In genomic region chr3:116247510-116248077, GRCh38 we compare ENCODE assay signal across 24 cellular contexts.
DNase-seq lines count a peak whose midpoint lies in the region; ATAC-seq, FAIRE-seq and TF ChIP-seq lines count a peak whose summit lies in the region.
"Had no signal": no experiment of that assay in that cellular context is flagged by ENCODE, and none has a peak within 500 bp of the region (broad histone marks: within the 10 kb centered on the region; RNA-seq: fewer than 3 reads in every experiment).

No MANE protein-coding gene starts in this region.

- H3K27me3 ChIP-seq in GM12878 (replicated peaks in 1 of 2; ENCODE audit: control insufficient read depth in 2 of 2, insufficient read depth in 2 of 2, low read length in 1 of 2) (no peaks in the 10 kb centered on the region), suprapubic skin (no peaks in the 10 kb centered on the region)
- H3K27me3 ChIP-seq: BE2C had no signal

- TF ChIP-seq POLR2A in GM12878 (IDR thresholded peaks at IDR 0.05; ENCODE audit: low read depth, low read length) (no peak), suprapubic skin (IDR thresholded peaks at IDR 0.05) (no peak)

- no peaks in the 10 kb centered on the region for H3K4me1 ChIP-seq in GM12878 (ENCODE audit: control insufficient read depth, insufficient read depth, low read length)
- no peaks in the 10 kb centered on the region for H3K4me1 ChIP-seq in suprapubic skin
- H3K4me1 ChIP-seq: BE2C had no signal

- H3K27ac ChIP-seq in GM12878 (ENCODE audit: control insufficient read depth, insufficient read depth) (no peak overlapping the region), suprapubic skin (no peak overlapping the region)
- H3K27ac ChIP-seq: GM23248 had no signal

- in situ Hi-C loops in GM12878 (cut with MboI) = no loop called here

- no peak for TF ChIP-seq RAD21 in GM12878 (IDR thresholded peaks at IDR 0.05; ENCODE audit: insufficient read depth, low read depth, low read length)

- H3K79me2 ChIP-seq in GM12878 (ENCODE audit: control insufficient read depth, insufficient read depth, low read length) = no peaks in the 10 kb centered on the region

- TF ChIP-seq EP300 in GM12878 (IDR thresholded peaks at IDR 0.05; ENCODE audit: borderline replicate concordance in 1 of 2, control insufficient read depth in 1 of 2, low read depth in 2 of 2, low read length in 2 of 2) (0 out of 4 replicates have a peak, but pooled peaks of 1 of the 2 experiments have one; percentile 26), suprapubic skin (IDR thresholded peaks at IDR 0.05) (no peak)

- H3K36me3 ChIP-seq in GM12878 (ENCODE audit: control insufficient read depth in 2 of 2, insufficient read depth in 2 of 2, low read length in 1 of 2) = no peaks in the 10 kb centered on the region
- no peaks in the 10 kb centered on the region for H3K36me3 ChIP-seq in suprapubic skin
- H3K36me3 ChIP-seq: BE2C had no signal

- POLR2A ChIA-PET in GM12878 (lab: Charles Lee) = no interaction called here

- H3K9me3 ChIP-seq in GM12878 (replicated peaks; ENCODE audit: control insufficient read depth, insufficient read depth, low read length) (no peaks in the 10 kb centered on the region), suprapubic skin (no peaks in the 10 kb centered on the region)
- H3K9me3 ChIP-seq: BE2C had no signal

- no peak overlapping the region for H3K4me2 ChIP-seq in GM12878 (ENCODE audit: control insufficient read depth, insufficient read depth)

- RAD21 ChIA-PET in GM12878 (lab: Charles Lee; ENCODE audit: unreplicated experiment) = no interaction called here

- BruUV-seq in GM12878 (replicated peaks; lab: Mats Ljungman, UMichigan) = no TSS peak

- TF ChIP-seq CTCF in GM12878 (IDR thresholded peaks at IDR 0.05 in 2 of 3, conservative IDR thresholded peaks at IDR 0.05 in 1 of 3; ENCODE audit: control insufficient read depth in 2 of 3, extremely low read depth in 1 of 3, insufficient read depth in 1 of 3, low read depth in 3 of 3, low read length in 3 of 3) (no peak), suprapubic skin (IDR thresholded peaks at IDR 0.05) (no peak)

- CTCF ChIA-PET in GM12878 (lab: Yijun Ruan, JAX) = interaction anchor here (1.0 kb wide), 1 partner anchor 12 kb away, joined by 5 read pairs; no protein-coding TSS in a partner anchor

- peak; percentile 69 for FAIRE-seq in G401.6 (lab: Jason Lieb, UNC)
- FAIRE-seq in RCC 7860 (lab: Jason Lieb, UNC) = peak; percentile 76
- no peak for FAIRE-seq in GM12878 (lab: Jason Lieb, UNC)
- FAIRE-seq: GM12892, GM18507 had no signal

- no peak overlapping the region for H3K9ac ChIP-seq in GM12878 (ENCODE audit: control insufficient read depth, insufficient read depth, low read length)
- H3K9ac ChIP-seq: GM23248 had no signal

- H4K20me1 ChIP-seq in GM12878 (ENCODE audit: control insufficient read depth, insufficient read depth) = no peaks in the 10 kb centered on the region

- peak; percentile 41; the same call in 2 of the 3 replicates for ATAC-seq in GM12878
- no peak for ATAC-seq in GM18858 (IDR thresholded peaks at IDR 0.05; ENCODE audit: unreplicated experiment)
- ATAC-seq: HCT116 had no signal

- 0% methylated on average over 1 of the region's 1 CpG for WGBS in GM12878 (ENCODE audit: insufficient coverage, insufficient replicate concordance, low lambda C conversion rate, missing lambda C conversion rate)
- WGBS in suprapubic skin = 57% methylated on average over 1 of the region's 1 CpG

- no peak overlapping the region for H2AFZ ChIP-seq in GM12878 (ENCODE audit: control insufficient read depth, low read depth, low read length)
- H2AFZ ChIP-seq: GM23248 had no signal

- SMC1A ChIA-PET in GM12878 (lab: Charles Lee; ENCODE audit: uncharacterized antibody, unreplicated experiment) = interaction anchor here (0.8 to 4.6 kb wide), 5 partner anchors 11 to 121 kb away, joined by 3 to 19 read pairs (median 3); no protein-coding TSS in a partner anchor

- intact Hi-C loops in GM12878 (cut with micrococcal nuclease; ENCODE audit: unreplicated experiment) = no loop called here
- intact Hi-C loops in posterior vena cava (cut with DNase I) = no loop called here

- H3K4me3 ChIP-seq in GM12878 (no peak overlapping the region), suprapubic skin (no peak overlapping the region)
- H3K4me3 ChIP-seq: GM23248 had no signal

- DNase-seq in RCC 7860 (ENCODE audit: low spot score) = no peak
- DNase-seq in GM12878 (ENCODE audit: low read depth, low spot score) = no peak
- DNase-seq in renal cortical epithelial cell (ENCODE audit: low read depth) = peak; percentile 28
- no peak for DNase-seq in posterior vena cava (ENCODE audit: low spot score)
- DNase-seq in suprapubic skin (ENCODE audit: low spot score in 2 of 2) = no peak
- no peak for DNase-seq in GOT3 (lab: John Stamatoyannopoulos, UW)
- DNase-seq: 8988T; BE2C; CD4-positive, CD25-positive, alpha-beta regulatory T cell; CD8-positive, alpha-beta memory T cell; COR-L47; DMS 273 treated with DMSO at 0.1 percent for 48 hours; DMS53; DND-41; EL; GM23248; H7; HFFc6; KG1 had no signal

TF ChIP-seq in GM12878, 131 proteins besides CTCF, POLR2A, EP300 and RAD21:
- TF ChIP-seq ZZZ3 (IDR thresholded peaks at IDR 0.05; ENCODE audit: control insufficient read depth, insufficient read length, low read depth) (no peak), KDM1A (IDR thresholded peaks at IDR 0.05; ENCODE audit: borderline replicate concordance) (no peak), TCF7 (IDR thresholded peaks at IDR 0.05; ENCODE audit: borderline replicate concordance) (no peak), STAT1 (conservative IDR thresholded peaks at IDR 0.05) (no peak), HDGF (IDR thresholded peaks at IDR 0.05) (no peak), TARDBP (IDR thresholded peaks at IDR 0.05; ENCODE audit: borderline replicate concordance) (no peak), FOS (IDR thresholded peaks at IDR 0.05; ENCODE audit: borderline replicate concordance, extremely low read depth, insufficient read length) (no peak), SUZ12 (IDR thresholded peaks at IDR 0.05; ENCODE audit: unreplicated experiment) (no peak), KAT2A (conservative IDR thresholded peaks at IDR 0.05; ENCODE audit: control insufficient read depth, low read depth, low read length) (no peak), YBX1 (IDR thresholded peaks at IDR 0.05) (no peak), SMC3 (IDR thresholded peaks at IDR 0.05; ENCODE audit: borderline replicate concordance, low read length) (no peak), TCF3 (IDR thresholded peaks at IDR 0.05; ENCODE audit: borderline replicate concordance, insufficient read depth, low read depth, low read length) (no peak)
- TF ChIP-seq, protein P1, sequence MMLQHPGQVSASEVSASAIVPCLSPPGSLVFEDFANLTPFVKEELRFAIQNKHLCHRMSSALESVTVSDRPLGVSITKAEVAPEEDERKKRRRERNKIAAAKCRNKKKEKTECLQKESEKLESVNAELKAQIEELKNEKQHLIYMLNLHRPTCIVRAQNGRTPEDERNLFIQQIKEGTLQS (IDR thresholded peaks at IDR 0.05; ENCODE audit: borderline replicate concordance, extremely low read depth, low read depth, low read length) = no peak
- TF ChIP-seq, protein P2, sequence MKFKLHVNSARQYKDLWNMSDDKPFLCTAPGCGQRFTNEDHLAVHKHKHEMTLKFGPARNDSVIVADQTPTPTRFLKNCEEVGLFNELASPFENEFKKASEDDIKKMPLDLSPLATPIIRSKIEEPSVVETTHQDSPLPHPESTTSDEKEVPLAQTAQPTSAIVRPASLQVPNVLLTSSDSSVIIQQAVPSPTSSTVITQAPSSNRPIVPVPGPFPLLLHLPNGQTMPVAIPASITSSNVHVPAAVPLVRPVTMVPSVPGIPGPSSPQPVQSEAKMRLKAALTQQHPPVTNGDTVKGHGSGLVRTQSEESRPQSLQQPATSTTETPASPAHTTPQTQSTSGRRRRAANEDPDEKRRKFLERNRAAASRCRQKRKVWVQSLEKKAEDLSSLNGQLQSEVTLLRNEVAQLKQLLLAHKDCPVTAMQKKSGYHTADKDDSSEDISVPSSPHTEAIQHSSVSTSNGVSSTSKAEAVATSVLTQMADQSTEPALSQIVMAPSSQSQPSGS (IDR thresholded peaks at IDR 0.05; ENCODE audit: low read length) = no peak
- TF ChIP-seq, protein P3, sequence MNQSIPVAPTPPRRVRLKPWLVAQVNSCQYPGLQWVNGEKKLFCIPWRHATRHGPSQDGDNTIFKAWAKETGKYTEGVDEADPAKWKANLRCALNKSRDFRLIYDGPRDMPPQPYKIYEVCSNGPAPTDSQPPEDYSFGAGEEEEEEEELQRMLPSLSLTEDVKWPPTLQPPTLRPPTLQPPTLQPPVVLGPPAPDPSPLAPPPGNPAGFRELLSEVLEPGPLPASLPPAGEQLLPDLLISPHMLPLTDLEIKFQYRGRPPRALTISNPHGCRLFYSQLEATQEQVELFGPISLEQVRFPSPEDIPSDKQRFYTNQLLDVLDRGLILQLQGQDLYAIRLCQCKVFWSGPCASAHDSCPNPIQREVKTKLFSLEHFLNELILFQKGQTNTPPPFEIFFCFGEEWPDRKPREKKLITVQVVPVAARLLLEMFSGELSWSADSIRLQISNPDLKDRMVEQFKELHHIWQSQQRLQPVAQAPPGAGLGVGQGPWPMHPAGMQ (IDR thresholded peaks at IDR 0.05; ENCODE audit: borderline replicate concordance) = no peak
- TF ChIP-seq, protein P4, sequence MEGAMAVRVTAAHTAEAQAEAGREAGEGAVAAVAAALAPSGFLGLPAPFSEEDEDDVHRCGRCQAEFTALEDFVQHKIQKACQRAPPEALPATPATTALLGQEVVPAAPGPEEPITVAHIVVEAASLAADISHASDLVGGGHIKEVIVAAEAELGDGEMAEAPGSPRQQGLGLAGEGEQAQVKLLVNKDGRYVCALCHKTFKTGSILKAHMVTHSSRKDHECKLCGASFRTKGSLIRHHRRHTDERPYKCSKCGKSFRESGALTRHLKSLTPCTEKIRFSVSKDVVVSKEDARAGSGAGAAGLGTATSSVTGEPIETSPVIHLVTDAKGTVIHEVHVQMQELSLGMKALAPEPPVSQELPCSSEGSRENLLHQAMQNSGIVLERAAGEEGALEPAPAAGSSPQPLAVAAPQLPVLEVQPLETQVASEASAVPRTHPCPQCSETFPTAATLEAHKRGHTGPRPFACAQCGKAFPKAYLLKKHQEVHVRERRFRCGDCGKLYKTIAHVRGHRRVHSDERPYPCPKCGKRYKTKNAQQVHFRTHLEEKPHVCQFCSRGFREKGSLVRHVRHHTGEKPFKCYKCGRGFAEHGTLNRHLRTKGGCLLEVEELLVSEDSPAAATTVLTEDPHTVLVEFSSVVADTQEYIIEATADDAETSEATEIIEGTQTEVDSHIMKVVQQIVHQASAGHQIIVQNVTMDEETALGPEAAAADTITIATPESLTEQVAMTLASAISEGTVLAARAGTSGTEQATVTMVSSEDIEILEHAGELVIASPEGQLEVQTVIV (IDR thresholded peaks at IDR 0.05; ENCODE audit: borderline replicate concordance, partially characterized antibody) = no peak
